In the genomic region with DNA sequence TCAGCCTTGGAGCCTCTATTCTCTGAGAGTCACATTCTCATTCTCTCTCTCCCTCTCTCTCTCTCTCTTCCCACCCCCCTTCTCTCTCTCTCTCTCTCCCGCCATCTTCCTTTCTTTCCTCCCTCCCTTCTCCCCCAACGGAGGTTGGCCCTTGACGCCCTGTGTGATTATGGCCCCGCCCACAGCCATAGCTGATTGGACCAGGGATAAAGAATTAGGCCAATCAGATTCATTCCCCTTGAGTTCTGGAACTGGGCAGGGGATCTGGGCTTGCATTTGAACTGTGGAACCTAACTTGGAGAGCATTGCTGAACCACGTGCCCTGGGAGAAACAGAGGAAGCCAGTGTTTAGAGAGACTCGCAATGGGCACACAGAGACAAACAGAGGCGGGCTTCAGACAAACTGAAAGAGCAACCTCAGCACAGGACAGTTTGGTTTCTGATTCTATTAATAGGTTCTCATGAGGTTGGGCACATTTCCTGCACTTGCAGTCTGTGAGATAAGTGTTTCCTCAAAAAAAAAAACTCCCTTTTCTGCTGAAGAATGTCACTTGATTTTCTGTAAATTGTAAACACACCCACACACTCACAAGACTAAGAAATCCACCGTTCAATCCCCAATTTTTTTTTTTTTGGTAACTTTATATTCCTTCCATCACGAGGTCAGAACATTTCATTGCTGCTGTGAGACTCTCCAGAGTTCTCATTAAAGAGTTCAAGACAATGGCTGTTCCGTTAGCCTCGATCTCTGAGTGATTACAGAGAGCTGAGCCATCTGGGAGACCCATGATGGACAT, we compare ENCODE assay signal across 8 cellular contexts.
DNase-seq lines count a peak whose midpoint lies in the region; ATAC-seq lines count a peak whose summit lies in the region.

No MANE protein-coding gene starts in this region.

- DNase-seq in AG20443 (ENCODE audit: low spot score) (peak; percentile 67), SKM-1 treated with dmso at 0.1 percent for 144 hours (lab: John Stamatoyannopoulos, UW; ENCODE audit: unreplicated experiment) (peak; percentile 78), hepatic stellate cell (ENCODE audit: low spot score) (peak; percentile 85), COLO668 (lab: John Stamatoyannopoulos, UW; ENCODE audit: unreplicated experiment) (no peak)
- peak; percentile 77 for DNase-seq in activated naive CD8-positive, alpha-beta T cell treated with anti-CD3 and anti-CD28 coated beads, Interleukin-2, amount 50 U/mL, for 16 hours (ENCODE audit: low read depth, low spot score)
- peak; percentile 64 to 65 for DNase-seq in stimulated activated CD4-positive, alpha-beta T cell treated with anti-CD3 and anti-CD28 coated beads, Interleukin-15, amount 100 ng/mL, for 1 hour (ENCODE audit: low read depth in 1 of 2, low spot score in 1 of 2)

- peak; percentile 76 for ATAC-seq in GM19025 (IDR thresholded peaks at IDR 0.05; ENCODE audit: low read depth, unreplicated experiment)
- peak; percentile 79 for ATAC-seq in HG03159 (IDR thresholded peaks at IDR 0.05; ENCODE audit: unreplicated experiment)
